ENCODE assay signal across 8 cellular contexts in genomic region chr19:8321067-8321759, GRCh38.
DNase-seq lines count a peak whose midpoint lies in the region; ATAC-seq lines count a peak whose summit lies in the region.

Gene NDUFA7, minus strand, starts transcription at chr19:8321375. Its CDS starts 17 bp downstream, at chr19:8321358.
Gene RPS28, plus strand, starts transcription at chr19:8321496. Its CDS starts 35 bp downstream, at chr19:8321531.

- H4K20me1 ChIP-seq in BLaER1 treated with 17β-estradiol and CSF1 and Interleukin-3, amounts not matched to agents 10 nM and 100 nM: peaks cover 27 to 45% (median 36%) of the 10 kb centered on the region in 11 experiments; a peak in 21 of 22 replicates

- peak within 1 kb of the TSS; percentile 86 to 99 (median 96) for H3K27ac ChIP-seq in BLaER1 treated with 17β-estradiol and CSF1 and Interleukin-3, amounts not matched to agents 10 nM and 100 nM
- H3K27ac ChIP-seq in cingulate gyrus (ENCODE audit: low read depth, low read length): peak within 1 kb of the TSS; percentile 95
- H3K27ac ChIP-seq in layer of hippocampus (ENCODE audit: low read depth, low read length): peak within 1 kb of the TSS; percentile 90

- ATAC-seq in GM19324 (IDR thresholded peaks at IDR 0.05; ENCODE audit: low FRiP score, unreplicated experiment) (peak; percentile 95), HG03460 (IDR thresholded peaks at IDR 0.05; ENCODE audit: unreplicated experiment) (peak; percentile 83)

- H3K4me1 ChIP-seq in BLaER1 treated with 17β-estradiol and CSF1 and Interleukin-3, amounts not matched to agents 10 nM and 100 nM: peaks cover 41 to 72% (median 63%) of the 10 kb centered on the region in 10 experiments

- H3K9ac ChIP-seq in BLaER1 treated with 17β-estradiol and CSF1 and Interleukin-3, amounts not matched to agents 10 nM and 100 nM: peak within 1 kb of the TSS; percentile 95 to 100 (median 98)

- peak within 1 kb of the TSS; percentile 82 to 99 (median 94) for H3K4me3 ChIP-seq in BLaER1 treated with 17β-estradiol and CSF1 and Interleukin-3, amounts not matched to agents 10 nM and 100 nM

- no peaks in the 10 kb centered on the region for H3K27me3 ChIP-seq in BLaER1 treated with 17β-estradiol and CSF1 and Interleukin-3, amounts not matched to agents 10 nM and 100 nM
- H3K27me3 ChIP-seq in layer of hippocampus (ENCODE audit: control insufficient read depth, insufficient read depth, low read length): no peaks in the 10 kb centered on the region

- peak; percentile 87 to 96 for DNase-seq in NCI-H526 (lab: John Stamatoyannopoulos, UW)
- DNase-seq in activated CD4-positive, alpha-beta T cell treated with anti-CD3 and anti-CD28 coated beads for 48 hours: peak; percentile 98
- peak; percentile 91 to 99 (median 93) for DNase-seq in stimulated activated CD4-positive, alpha-beta T cell treated with anti-CD3 and anti-CD28 coated beads, Interleukin-1b, Interleukin-23, amount 100 ng/mL, for 24 hours (ENCODE audit: low read depth in 4 of 4, low spot score in 1 of 4)

- peaks cover 0 to 4% (median 0%) of the 10 kb centered on the region in 11 experiments; a peak in 4 of 22 replicates for H3K9me3 ChIP-seq in BLaER1 treated with 17β-estradiol and CSF1 and Interleukin-3, amounts not matched to agents 10 nM and 100 nM (replicated peaks in 1 of 11)

- H3K36me3 ChIP-seq in BLaER1 treated with 17β-estradiol and CSF1 and Interleukin-3, amounts not matched to agents 10 nM and 100 nM: peaks cover 24 to 49% (median 34%) of the 10 kb centered on the region in 11 experiments

- peak within 1 kb of the TSS; percentile 91 to 100 (median 99) for H3K4me2 ChIP-seq in BLaER1 treated with 17β-estradiol and CSF1 and Interleukin-3, amounts not matched to agents 10 nM and 100 nM

Comparison
In these comparisons a context has a peak if more than half of its experiments do, and no peak if none do; other contexts are left out.
1. Peak in every context shown above with its lines: DNase-seq, ATAC-seq, H3K4me3 ChIP-seq and H3K27ac ChIP-seq.